1 cellular context compared by ENCODE assay signal in genomic region chr1:31932491-31933316, GRCh38.
A peak's percentile ranks its signal among the peaks of the same experiment; 100 is the strongest.
TF ChIP-seq lines count a peak whose summit lies in the region.

No MANE protein-coding gene starts in this region.

TF ChIP-seq in K562, 482 proteins besides CTCF, POLR2A, EP300 and RAD21 (continued from another document):
- TF ChIP-seq MLLT1 (IDR thresholded peaks at IDR 0.05) = peak in 1 of 2 experiments; percentile 56; a peak in 2 of 4 replicates
